Comparison of ENCODE assay signal across 9 cellular contexts in genomic region chr3:124281453-124282316, GRCh38.
DNase-seq lines count a peak whose midpoint lies in the region; ATAC-seq and TF ChIP-seq lines count a peak whose summit lies in the region.
"Had no signal": no experiment of that assay in that cellular context is flagged by ENCODE, and none has a peak within 500 bp of the region (broad histone marks: within the 10 kb centered on the region; RNA-seq: fewer than 3 reads in every experiment).

No MANE protein-coding gene starts in this region.

- no peak overlapping the region for H3K4me3 Mint-ChIP-seq in mesothelial cell of epicardium
- H3K4me3 Mint-ChIP-seq in activated T-cell treated with anti-CD3 and anti-CD28 coated beads, Interleukin-2, amount 50 U/mL, for 4 hours, result no peak overlapping the region

- no peak overlapping the region for H3K4me3 ChIP-seq in BE2C (ENCODE audit: low read depth, low read length)
- H3K4me3 ChIP-seq in HEK293 (ENCODE audit: low read depth, low read length), result no peak overlapping the region
- H3K4me3 ChIP-seq in spleen, result no peak overlapping the region

- peak; percentile 82 for TF ChIP-seq CTCF in BE2C (IDR thresholded peaks at IDR 0.05; ENCODE audit: low read depth, low read length)
- peak; percentile 42; the same call in 1 of the 2 replicates for TF ChIP-seq CTCF in HEK293 (tag by site-specific recombination; IDR thresholded peaks at IDR 0.05)
- TF ChIP-seq CTCF in spleen (IDR thresholded peaks at IDR 0.05 in 8 of 11, conservative IDR thresholded peaks at IDR 0.05 in 3 of 11), result peak in 8 of 11 experiments; percentile 15 to 65 (median 36)
- TF ChIP-seq CTCF in mesothelial cell of epicardium (IDR thresholded peaks at IDR 0.05; ENCODE audit: unreplicated experiment), result no peak

- H3K27ac ChIP-seq in HEK293 (ENCODE audit: extremely low read depth, low read depth, low read length) (no peak overlapping the region), spleen (peak overlapping the region in 4 of 8 donors; percentile 22 to 92 (median 87))
- H3K27ac ChIP-seq: epithelial cell of prostate had no signal

- POLR2A ChIA-PET in HEK293 (lab: Yijun Ruan, JAX), result no interaction called here

- H3K9me3 ChIP-seq in BE2C (no peaks in the 10 kb centered on the region), HEK293 (ENCODE audit: control insufficient read depth, insufficient read depth, low read depth, low read length) (no peaks in the 10 kb centered on the region), spleen (no peaks in the 10 kb centered on the region)

- WGBS in spleen, 5 donors, result 47 to 60% (median 55%) methylated on average over 6 of the region's 6 CpGs

- H3K4me1 Mint-ChIP-seq in mesothelial cell of epicardium, result peaks cover 15% of the 10 kb centered on the region
- H3K4me1 Mint-ChIP-seq in activated T-cell treated with anti-CD3 and anti-CD28 coated beads, Interleukin-2, amount 50 U/mL, for 4 hours (ENCODE audit: low read depth), result no peaks in the 10 kb centered on the region

- H3K27me3 ChIP-seq in BE2C (no peaks in the 10 kb centered on the region), spleen (replicated peaks in 1 of 7) (peaks cover 0 to 5% (median 0%) of the 10 kb centered on the region in 7 donors)

- DNase-seq in BE2C (peak; percentile 49), RPMI8226 (peak; percentile 13), Right ventricle myocardium superior (no peak), spleen (no peak), mesothelial cell of epicardium (ENCODE audit: low spot score in 2 of 2, unreplicated experiment in 2 of 2) (no peak)
- no peak for DNase-seq in activated naive CD4-positive, alpha-beta T cell (lab: John Stamatoyannopoulos, UW)
- no peak for DNase-seq in activated T-cell treated with anti-CD3 and anti-CD28 coated beads, Interleukin-2, amount 50 U/mL, for 4 hours

- CTCF ChIA-PET in HEK293 (lab: Yijun Ruan, JAX), result interaction anchor here (0.5 to 2.4 kb wide), 19 partner anchors 9 to 269 kb away, joined by 3 to 21 read pairs (median 3); no protein-coding TSS in a partner anchor

- intact Hi-C loops in Right ventricle myocardium superior (cut with DNase I), result loop anchor here (5.0 kb wide), 1 partner anchor 264 kb away; no protein-coding TSS in a partner anchor
- intact Hi-C loops in spleen (cut with DNase I; ENCODE audit: low total_unique reads), result no loop called here

- peaks cover 3% of the 10 kb centered on the region for H3K27me3 Mint-ChIP-seq in mesothelial cell of epicardium (ENCODE audit: low read depth)
- peaks cover 10% of the 10 kb centered on the region for H3K27me3 Mint-ChIP-seq in activated T-cell treated with anti-CD3 and anti-CD28 coated beads, Interleukin-2, amount 50 U/mL, for 4 hours (ENCODE audit: low read depth)

- no peaks in the 10 kb centered on the region for H3K36me3 Mint-ChIP-seq in mesothelial cell of epicardium
- H3K36me3 Mint-ChIP-seq in activated T-cell treated with anti-CD3 and anti-CD28 coated beads, Interleukin-2, amount 50 U/mL, for 4 hours (ENCODE audit: insufficient read depth), result no peaks in the 10 kb centered on the region

- no peaks in the 10 kb centered on the region for H3K9me3 Mint-ChIP-seq in mesothelial cell of epicardium
- no peaks in the 10 kb centered on the region for H3K9me3 Mint-ChIP-seq in activated T-cell treated with anti-CD3 and anti-CD28 coated beads, Interleukin-2, amount 50 U/mL, for 4 hours

- no peak for TF ChIP-seq POLR2A in spleen (IDR thresholded peaks at IDR 0.05)

- H3K27ac Mint-ChIP-seq in mesothelial cell of epicardium, result no peak overlapping the region

- H3K36me3 ChIP-seq in BE2C, result no peaks in the 10 kb centered on the region; the same call in 1 of the 2 replicates
- no peaks in the 10 kb centered on the region for H3K36me3 ChIP-seq in HEK293 (ENCODE audit: control insufficient read depth in 2 of 2, insufficient read depth in 1 of 2, low read length in 2 of 2)
- no peaks in the 10 kb centered on the region for H3K36me3 ChIP-seq in spleen

- H3K4me1 ChIP-seq in BE2C (peaks cover 38% of the 10 kb centered on the region), HEK293 (ENCODE audit: control insufficient read depth, insufficient read depth, low read length) (no peaks in the 10 kb centered on the region), spleen (peaks cover 0 to 48% (median 17%) of the 10 kb centered on the region in 6 donors)

- ATAC-seq in Right ventricle myocardium superior (ENCODE audit: poor library complexity), result peak; percentile 70
- ATAC-seq in activated T-cell treated with anti-CD3 and anti-CD28 coated beads, Interleukin-2, amount 50 U/mL, for 4 hours, result no peak

TF ChIP-seq in HEK293, 187 proteins besides CTCF, POLR2A, EP300 and RAD21:
- TF ChIP-seq ZNF654 (tag by site-specific recombination; IDR thresholded peaks at IDR 0.05; ENCODE audit: low read depth) (peak; percentile 70), ZNF23 (tag by site-specific recombination; IDR thresholded peaks at IDR 0.05; ENCODE audit: borderline replicate concordance) (no peak), PRDM1 (tag by site-specific recombination; IDR thresholded peaks at IDR 0.05) (peak; percentile 53)

Comparison
In these comparisons a context has a peak if more than half of its experiments do, and no peak if none do; other contexts are left out.
1. DNase-seq: peak in BE2C (single experiment) and RPMI8226 (single experiment); none in Right ventricle myocardium superior (single experiment), spleen (single experiment), activated naive CD4-positive, alpha-beta T cell (0 of 4), mesothelial cell of epicardium (0 of 2) and activated T-cell treated with anti-CD3 and anti-CD28 coated beads, Interleukin-2, amount 50 U/mL, for 4 hours (single experiment).